In the genomic region with DNA sequence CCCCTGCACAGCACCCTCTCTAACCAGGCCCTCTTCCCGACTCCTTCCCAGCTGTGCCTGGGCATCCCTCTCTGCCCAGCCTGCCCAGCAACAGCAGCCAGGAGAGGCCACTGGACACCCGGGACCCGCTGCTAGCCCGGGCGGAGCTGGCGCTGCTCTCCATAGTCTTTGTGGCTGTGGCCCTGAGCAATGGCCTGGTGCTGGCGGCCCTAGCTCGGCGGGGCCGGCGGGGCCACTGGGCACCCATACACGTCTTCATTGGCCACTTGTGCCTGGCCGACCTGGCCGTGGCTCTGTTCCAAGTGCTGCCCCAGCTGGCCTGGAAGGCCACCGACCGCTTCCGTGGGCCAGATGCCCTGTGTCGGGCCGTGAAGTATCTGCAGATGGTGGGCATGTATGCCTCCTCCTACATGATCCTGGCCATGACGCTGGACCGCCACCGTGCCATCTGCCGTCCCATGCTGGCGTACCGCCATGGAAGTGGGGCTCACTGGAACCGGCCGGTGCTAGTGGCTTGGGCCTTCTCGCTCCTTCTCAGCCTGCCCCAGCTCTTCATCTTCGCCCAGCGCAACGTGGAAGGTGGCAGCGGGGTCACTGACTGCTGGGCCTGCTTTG, we compare ENCODE assay signal across 1 cellular context.
TF ChIP-seq lines count a peak whose summit lies in the region.

No MANE protein-coding gene starts in this region.

TF ChIP-seq in GM12878, 131 proteins besides CTCF, POLR2A, EP300 and RAD21:
- TF ChIP-seq SUZ12 (IDR thresholded peaks at IDR 0.05; ENCODE audit: unreplicated experiment) (no peak), TCF7 (IDR thresholded peaks at IDR 0.05; ENCODE audit: borderline replicate concordance) (no peak), PAX5 (IDR thresholded peaks at IDR 0.05; ENCODE audit: borderline replicate concordance, low read depth, low read length) (no peak), RUNX3 (IDR thresholded peaks at IDR 0.05; ENCODE audit: low read length) (no peak), IRF4 (IDR thresholded peaks at IDR 0.05; ENCODE audit: low read depth, low read length) (no peak), BACH1 (IDR thresholded peaks at IDR 0.05; ENCODE audit: borderline replicate concordance) (no peak)
- TF ChIP-seq, protein P1, sequence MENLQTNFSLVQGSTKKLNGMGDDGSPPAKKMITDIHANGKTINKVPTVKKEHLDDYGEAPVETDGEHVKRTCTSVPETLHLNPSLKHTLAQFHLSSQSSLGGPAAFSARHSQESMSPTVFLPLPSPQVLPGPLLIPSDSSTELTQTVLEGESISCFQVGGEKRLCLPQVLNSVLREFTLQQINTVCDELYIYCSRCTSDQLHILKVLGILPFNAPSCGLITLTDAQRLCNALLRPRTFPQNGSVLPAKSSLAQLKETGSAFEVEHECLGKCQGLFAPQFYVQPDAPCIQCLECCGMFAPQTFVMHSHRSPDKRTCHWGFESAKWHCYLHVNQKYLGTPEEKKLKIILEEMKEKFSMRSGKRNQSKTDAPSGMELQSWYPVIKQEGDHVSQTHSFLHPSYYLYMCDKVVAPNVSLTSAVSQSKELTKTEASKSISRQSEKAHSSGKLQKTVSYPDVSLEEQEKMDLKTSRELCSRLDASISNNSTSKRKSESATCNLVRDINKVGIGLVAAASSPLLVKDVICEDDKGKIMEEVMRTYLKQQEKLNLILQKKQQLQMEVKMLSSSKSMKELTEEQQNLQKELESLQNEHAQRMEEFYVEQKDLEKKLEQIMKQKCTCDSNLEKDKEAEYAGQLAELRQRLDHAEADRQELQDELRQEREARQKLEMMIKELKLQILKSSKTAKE (IDR thresholded peaks at IDR 0.05; ENCODE audit: low read depth, poor library complexity, severe bottlenecking): no peak
- TF ChIP-seq, protein P2, sequence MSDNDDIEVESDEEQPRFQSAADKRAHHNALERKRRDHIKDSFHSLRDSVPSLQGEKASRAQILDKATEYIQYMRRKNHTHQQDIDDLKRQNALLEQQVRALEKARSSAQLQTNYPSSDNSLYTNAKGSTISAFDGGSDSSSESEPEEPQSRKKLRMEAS (IDR thresholded peaks at IDR 0.05; ENCODE audit: low read depth, low read length): no peak
- TF ChIP-seq, protein P3, sequence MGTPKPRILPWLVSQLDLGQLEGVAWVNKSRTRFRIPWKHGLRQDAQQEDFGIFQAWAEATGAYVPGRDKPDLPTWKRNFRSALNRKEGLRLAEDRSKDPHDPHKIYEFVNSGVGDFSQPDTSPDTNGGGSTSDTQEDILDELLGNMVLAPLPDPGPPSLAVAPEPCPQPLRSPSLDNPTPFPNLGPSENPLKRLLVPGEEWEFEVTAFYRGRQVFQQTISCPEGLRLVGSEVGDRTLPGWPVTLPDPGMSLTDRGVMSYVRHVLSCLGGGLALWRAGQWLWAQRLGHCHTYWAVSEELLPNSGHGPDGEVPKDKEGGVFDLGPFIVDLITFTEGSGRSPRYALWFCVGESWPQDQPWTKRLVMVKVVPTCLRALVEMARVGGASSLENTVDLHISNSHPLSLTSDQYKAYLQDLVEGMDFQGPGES (IDR thresholded peaks at IDR 0.05): no peak
- TF ChIP-seq, protein P4, sequence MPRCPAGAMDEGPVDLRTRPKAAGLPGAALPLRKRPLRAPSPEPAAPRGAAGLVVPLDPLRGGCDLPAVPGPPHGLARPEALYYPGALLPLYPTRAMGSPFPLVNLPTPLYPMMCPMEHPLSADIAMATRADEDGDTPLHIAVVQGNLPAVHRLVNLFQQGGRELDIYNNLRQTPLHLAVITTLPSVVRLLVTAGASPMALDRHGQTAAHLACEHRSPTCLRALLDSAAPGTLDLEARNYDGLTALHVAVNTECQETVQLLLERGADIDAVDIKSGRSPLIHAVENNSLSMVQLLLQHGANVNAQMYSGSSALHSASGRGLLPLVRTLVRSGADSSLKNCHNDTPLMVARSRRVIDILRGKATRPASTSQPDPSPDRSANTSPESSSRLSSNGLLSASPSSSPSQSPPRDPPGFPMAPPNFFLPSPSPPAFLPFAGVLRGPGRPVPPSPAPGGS (IDR thresholded peaks at IDR 0.05; ENCODE audit: borderline replicate concordance, insufficient read depth, low read depth, low read length, poor library complexity, severe bottlenecking): no peak
- TF ChIP-seq, protein P5, sequence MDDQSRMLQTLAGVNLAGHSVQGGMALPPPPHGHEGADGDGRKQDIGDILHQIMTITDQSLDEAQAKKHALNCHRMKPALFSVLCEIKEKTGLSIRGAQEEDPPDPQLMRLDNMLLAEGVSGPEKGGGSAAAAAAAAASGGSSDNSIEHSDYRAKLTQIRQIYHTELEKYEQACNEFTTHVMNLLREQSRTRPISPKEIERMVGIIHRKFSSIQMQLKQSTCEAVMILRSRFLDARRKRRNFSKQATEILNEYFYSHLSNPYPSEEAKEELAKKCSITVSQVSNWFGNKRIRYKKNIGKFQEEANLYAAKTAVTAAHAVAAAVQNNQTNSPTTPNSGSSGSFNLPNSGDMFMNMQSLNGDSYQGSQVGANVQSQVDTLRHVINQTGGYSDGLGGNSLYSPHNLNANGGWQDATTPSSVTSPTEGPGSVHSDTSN (IDR thresholded peaks at IDR 0.05; ENCODE audit: insufficient replicate concordance, low read depth, low read length): no peak
- TF ChIP-seq, protein P6, sequence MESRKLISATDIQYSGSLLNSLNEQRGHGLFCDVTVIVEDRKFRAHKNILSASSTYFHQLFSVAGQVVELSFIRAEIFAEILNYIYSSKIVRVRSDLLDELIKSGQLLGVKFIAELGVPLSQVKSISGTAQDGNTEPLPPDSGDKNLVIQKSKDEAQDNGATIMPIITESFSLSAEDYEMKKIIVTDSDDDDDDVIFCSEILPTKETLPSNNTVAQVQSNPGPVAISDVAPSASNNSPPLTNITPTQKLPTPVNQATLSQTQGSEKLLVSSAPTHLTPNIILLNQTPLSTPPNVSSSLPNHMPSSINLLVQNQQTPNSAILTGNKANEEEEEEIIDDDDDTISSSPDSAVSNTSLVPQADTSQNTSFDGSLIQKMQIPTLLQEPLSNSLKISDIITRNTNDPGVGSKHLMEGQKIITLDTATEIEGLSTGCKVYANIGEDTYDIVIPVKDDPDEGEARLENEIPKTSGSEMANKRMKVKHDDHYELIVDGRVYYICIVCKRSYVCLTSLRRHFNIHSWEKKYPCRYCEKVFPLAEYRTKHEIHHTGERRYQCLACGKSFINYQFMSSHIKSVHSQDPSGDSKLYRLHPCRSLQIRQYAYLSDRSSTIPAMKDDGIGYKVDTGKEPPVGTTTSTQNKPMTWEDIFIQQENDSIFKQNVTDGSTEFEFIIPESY (IDR thresholded peaks at IDR 0.05): no peak
